In the genomic region with DNA sequence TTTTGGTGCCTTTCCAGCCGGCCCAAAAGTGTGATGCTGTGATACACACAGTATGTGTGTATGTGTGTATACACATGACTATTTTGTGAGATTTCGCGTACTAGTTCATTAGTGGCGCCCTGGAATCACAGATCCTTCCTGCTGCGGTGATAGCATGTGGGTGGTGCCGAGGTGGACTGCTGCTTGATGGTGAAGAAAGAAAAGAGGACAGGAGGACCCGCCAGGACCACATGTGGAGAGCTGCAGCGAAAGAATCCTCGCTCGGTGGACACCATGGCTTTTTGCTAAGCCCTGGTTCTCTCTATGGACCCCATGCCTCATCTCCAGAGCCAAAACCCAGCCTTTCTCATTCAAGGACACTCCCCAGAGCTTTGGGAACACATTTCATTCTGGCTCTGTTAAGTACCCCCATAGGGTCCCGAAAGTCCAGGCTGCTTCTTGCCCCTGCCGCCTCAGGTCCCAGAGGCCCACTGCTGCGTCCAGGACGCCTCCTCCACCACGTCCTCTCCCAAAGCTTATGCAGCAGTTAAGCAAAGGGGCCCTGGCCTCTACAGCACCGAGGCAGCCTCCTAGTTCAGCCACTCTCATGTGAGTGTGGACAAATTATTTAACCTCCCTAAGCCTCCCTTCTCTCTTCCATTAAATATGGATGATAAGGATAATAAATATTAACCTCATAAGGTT, we compare ENCODE assay signal across 24 cellular contexts.
"Had no signal": no experiment of that assay in that cellular context is flagged by ENCODE, and none has a peak within 500 bp of the region (broad histone marks: within the 10 kb centered on the region; RNA-seq: fewer than 3 reads in every experiment).

No MANE protein-coding gene starts in this region.

- H3K4me3 ChIP-seq: esophagus squamous epithelium, heart right ventricle, pancreas, psoas muscle, sigmoid colon, suprapubic skin, tibial artery had no signal

- H3K27ac ChIP-seq: esophagus squamous epithelium, heart right ventricle, neutrophil, pancreas, psoas muscle, sigmoid colon, suprapubic skin, tibial artery, WERI-Rb-1 had no signal

- H3K4me3 Mint-ChIP-seq: activated CD4-positive, alpha-beta memory T cell treated with anti-CD3 and anti-CD28 coated beads for 36 hours; activated CD4-positive, alpha-beta T cell treated with anti-CD3 and anti-CD28 coated beads, Interleukin-2, amount 10 ng/mL, durations not matched to agents 24 days and 14 days; activated naive CD8-positive, alpha-beta T cell; activated T-cell treated with anti-CD3 and anti-CD28 coated beads, Interleukin-2, amount 50 U/mL, for 4 hours; activated T-helper 17 cell treated with anti-CD3 and anti-CD28 coated beads, Interleukin-2, amount 50 U/mL, for 72 hours; central memory CD8-positive, alpha-beta T cell; dendritic cell treated with granulocyte-macrophage colony-stimulating factor and Interleukin-4, amounts not matched to agents 40 ng/mL and 50 ng/mL, for 4 days; memory B cell; natural killer cell; stimulated activated naive B cell treated with anti-CD40 and anti-IgM and Interleukin-4, amounts not matched to agents 10 μg/mL and 1 μg/mL and 100 μg/mL, for 72 hours had no signal

- H3K4me1 ChIP-seq: esophagus squamous epithelium, pancreas, psoas muscle, sigmoid colon had no signal

- H3K36me3 Mint-ChIP-seq: activated CD4-positive, alpha-beta memory T cell treated with anti-CD3 and anti-CD28 coated beads for 36 hours; activated naive CD8-positive, alpha-beta T cell; memory B cell; natural killer cell; stimulated activated naive B cell treated with anti-CD40 and anti-IgM and Interleukin-4, amounts not matched to agents 10 μg/mL and 1 μg/mL and 100 μg/mL, for 72 hours had no signal

- H3K9me3 ChIP-seq: esophagus squamous epithelium, heart right ventricle, neutrophil, pancreas, psoas muscle, sigmoid colon, suprapubic skin, tibial artery had no signal

- H3K36me3 ChIP-seq: esophagus squamous epithelium, heart right ventricle, neutrophil, pancreas, sigmoid colon, suprapubic skin, tibial artery, WERI-Rb-1 had no signal

- H3K27me3 Mint-ChIP-seq: activated CD4-positive, alpha-beta memory T cell treated with anti-CD3 and anti-CD28 coated beads for 36 hours; activated naive CD8-positive, alpha-beta T cell; activated T-helper 17 cell treated with anti-CD3 and anti-CD28 coated beads, Interleukin-2, amount 50 U/mL, for 72 hours; central memory CD8-positive, alpha-beta T cell had no signal

- H3K27ac Mint-ChIP-seq: activated CD4-positive, alpha-beta memory T cell treated with anti-CD3 and anti-CD28 coated beads for 36 hours; activated CD4-positive, alpha-beta T cell treated with anti-CD3 and anti-CD28 coated beads, Interleukin-2, amount 10 ng/mL, durations not matched to agents 24 days and 14 days; activated naive CD8-positive, alpha-beta T cell; activated T-helper 17 cell treated with anti-CD3 and anti-CD28 coated beads, Interleukin-2, amount 50 U/mL, for 72 hours; dendritic cell treated with granulocyte-macrophage colony-stimulating factor and Interleukin-4, amounts not matched to agents 40 ng/mL and 50 ng/mL, for 4 days; memory B cell; natural killer cell; stimulated activated naive B cell treated with anti-CD40 and anti-IgM and Interleukin-4, amounts not matched to agents 10 μg/mL and 1 μg/mL and 100 μg/mL, for 72 hours had no signal

- H3K4me1 Mint-ChIP-seq: activated CD4-positive, alpha-beta T cell treated with anti-CD3 and anti-CD28 coated beads, Interleukin-2, amount 10 ng/mL, durations not matched to agents 24 days and 14 days; activated T-helper 17 cell treated with anti-CD3 and anti-CD28 coated beads, Interleukin-2, amount 50 U/mL, for 72 hours; central memory CD8-positive, alpha-beta T cell had no signal

- H3K9me3 Mint-ChIP-seq: activated CD4-positive, alpha-beta memory T cell treated with anti-CD3 and anti-CD28 coated beads for 36 hours; activated CD4-positive, alpha-beta T cell treated with anti-CD3 and anti-CD28 coated beads, Interleukin-2, amount 10 ng/mL, durations not matched to agents 24 days and 14 days; activated T-cell treated with anti-CD3 and anti-CD28 coated beads, Interleukin-2, amount 50 U/mL, for 4 hours; activated T-helper 17 cell treated with anti-CD3 and anti-CD28 coated beads, Interleukin-2, amount 50 U/mL, for 72 hours; central memory CD8-positive, alpha-beta T cell; dendritic cell treated with granulocyte-macrophage colony-stimulating factor and Interleukin-4, amounts not matched to agents 40 ng/mL and 50 ng/mL, for 4 days; memory B cell; natural killer cell; stimulated activated naive B cell treated with anti-CD40 and anti-IgM and Interleukin-4, amounts not matched to agents 10 μg/mL and 1 μg/mL and 100 μg/mL, for 72 hours had no signal

- H3K27me3 ChIP-seq: esophagus squamous epithelium, pancreas, sigmoid colon, suprapubic skin, tibial artery had no signal

- DNase-seq: activated CD4-positive, alpha-beta memory T cell treated with anti-CD3 and anti-CD28 coated beads for 36 hours; activated CD4-positive, alpha-beta T cell treated with anti-CD3 and anti-CD28 coated beads, Interleukin-2, amount 10 ng/mL, durations not matched to agents 24 days and 14 days; activated T-cell treated with anti-CD3 and anti-CD28 coated beads, Interleukin-2, amount 50 U/mL, for 4 hours; esophagus squamous epithelium; foreskin melanocyte; heart right ventricle; natural killer cell; psoas muscle; sigmoid colon; stimulated activated CD4-positive, alpha-beta T cell treated with anti-CD3 and anti-CD28 coated beads, Interleukin-1b, Interleukin-23, amount 100 ng/mL, for 48 hours; stimulated activated CD4-positive, alpha-beta T cell treated with anti-CD3 and anti-CD28 coated beads, Interleukin-4, amount 100 ng/mL, for 4 hours; stimulated activated CD8-positive, alpha-beta memory T cell treated with anti-CD3 and anti-CD28 coated beads, Interleukin-4, amount 100 ng/mL, for 48 hours; stimulated activated naive B cell treated with anti-CD40 and anti-IgM and Interleukin-4, amounts not matched to agents 10 μg/mL and 1 μg/mL and 100 μg/mL, for 72 hours; T-helper 9 cell; WERI-Rb-1 had no signal
